Comparison of ENCODE assay signal across 17 cellular contexts in genomic region chr6:159013229-159013628, GRCh38. TPM values are rescaled to one million over a fixed set of nuclear protein-coding genes. Genes with fewer than 3 reads are reported as not detected.
DNase-seq lines count a peak whose midpoint lies in the region; ATAC-seq and TF ChIP-seq lines count a peak whose summit lies in the region.
"Had no signal": no experiment of that assay in that cellular context is flagged by ENCODE, and none has a peak within 500 bp of the region (broad histone marks: within the 10 kb centered on the region; RNA-seq: fewer than 3 reads in every experiment).

No MANE protein-coding gene starts in this region.

- H3K9ac ChIP-seq in fibroblast of lung (ENCODE audit: insufficient read depth, low read length), result no peak overlapping the region

- H3K4me3 Mint-ChIP-seq in IgD-negative memory B cell (peak overlapping the region in 3 of 4 donors; percentile 25 to 83 (median 44)), T-helper 17 cell (peak overlapping the region; percentile 66)
- H3K4me3 Mint-ChIP-seq: activated naive CD4-positive, alpha-beta T cell treated with anti-CD3 and anti-CD28 coated beads, Interleukin-2, amount 10 ng/mL, durations not matched to agents 7 days and 5 days; mesothelial cell of epicardium had no signal

- no peak for TF ChIP-seq POLR2A in Peyer's patch (IDR thresholded peaks at IDR 0.05)

- H3K27me3 Mint-ChIP-seq in IgD-negative memory B cell (no peaks in the 10 kb centered on the region), T-helper 17 cell (no peaks in the 10 kb centered on the region)
- H3K27me3 Mint-ChIP-seq: activated naive CD4-positive, alpha-beta T cell treated with anti-CD3 and anti-CD28 coated beads, Interleukin-2, amount 10 ng/mL, durations not matched to agents 7 days and 5 days had no signal

- ATAC-seq in T-helper 17 cell, result peak; percentile 36
- no peak for ATAC-seq in foreskin keratinocyte
- ATAC-seq: activated CD4-positive, CD25-positive, alpha-beta regulatory T cell treated with anti-CD3 and anti-CD28 coated beads, Interleukin-2, amount 50 U/mL, for 24 hours; right cardiac atrium had no signal

- H3K4me3 ChIP-seq in fibroblast of lung (replicated peaks in 1 of 4; ENCODE audit: control extremely low read depth in 1 of 4, insufficient read depth in 1 of 4, low read depth in 3 of 4, low read length in 4 of 4) (no peak overlapping the region), Peyer's patch (no peak overlapping the region)
- H3K4me3 ChIP-seq: esophagus muscularis mucosa had no signal

- H4K20me1 ChIP-seq in fibroblast of lung (ENCODE audit: control insufficient read depth, extremely low read depth, insufficient read depth, low read length), result no peaks in the 10 kb centered on the region

- H3K27me3 ChIP-seq in fibroblast of lung (ENCODE audit: control insufficient read depth, insufficient read depth, low read length) (no peaks in the 10 kb centered on the region), foreskin keratinocyte (no peaks in the 10 kb centered on the region), Peyer's patch (no peaks in the 10 kb centered on the region)
- H3K27me3 ChIP-seq: esophagus muscularis mucosa had no signal

- DNase-seq in AML-193 (lab: John Stamatoyannopoulos, UW) (peak; percentile 18 to 51), T-helper 17 cell (no peak), fibroblast of lung (ENCODE audit: low read depth in 2 of 2) (peak; percentile 35 to 87), foreskin keratinocyte (no peak), NCI-H526 (lab: John Stamatoyannopoulos, UW) (no peak), Peyer's patch (no peak), Kasumi-1 (lab: John Stamatoyannopoulos, UW) (no peak)
- DNase-seq: activated naive CD4-positive, alpha-beta T cell treated with anti-CD3 and anti-CD28 coated beads, Interleukin-2, amount 10 ng/mL, durations not matched to agents 7 days and 5 days; dermis blood vessel endothelial cell; NCI-H2029 treated with DMSO at 0.1 percent for 48 hours; nucleus accumbens; right cardiac atrium had no signal

- no peak overlapping the region for H2AFZ ChIP-seq in fibroblast of lung (ENCODE audit: low read length)

- H3K79me2 ChIP-seq in fibroblast of lung (ENCODE audit: control insufficient read depth, insufficient read depth, low read length), result no peaks in the 10 kb centered on the region

- H3K27ac Mint-ChIP-seq in IgD-negative memory B cell (peak overlapping the region in 2 of 3 donors; percentile 75 to 83), T-helper 17 cell (peak overlapping the region; percentile 88)
- H3K27ac Mint-ChIP-seq: activated naive CD4-positive, alpha-beta T cell treated with anti-CD3 and anti-CD28 coated beads, Interleukin-2, amount 10 ng/mL, durations not matched to agents 7 days and 5 days; mesothelial cell of epicardium had no signal

- peaks cover 8% of the 10 kb centered on the region for H3K36me3 Mint-ChIP-seq in IgD-negative memory B cell
- H3K36me3 Mint-ChIP-seq in T-helper 17 cell (ENCODE audit: low read depth), result peaks cover 5% of the 10 kb centered on the region
- H3K36me3 Mint-ChIP-seq: mesothelial cell of epicardium had no signal

- H3K27ac ChIP-seq in fibroblast of lung (ENCODE audit: insufficient read depth, low read length) (no peak overlapping the region), foreskin keratinocyte (no peak overlapping the region), Peyer's patch (no peak overlapping the region)
- H3K27ac ChIP-seq: esophagus muscularis mucosa had no signal

- H3K9me3 ChIP-seq in T-helper 17 cell (ENCODE audit: control insufficient read depth, low read length, poor library complexity, severe bottlenecking) (no peaks in the 10 kb centered on the region), fibroblast of lung (ENCODE audit: control insufficient read depth, insufficient read depth, low read depth, low read length) (no peaks in the 10 kb centered on the region), Peyer's patch (no peaks in the 10 kb centered on the region)

- H3K9me3 Mint-ChIP-seq in IgD-negative memory B cell, result no peaks in the 10 kb centered on the region
- H3K9me3 Mint-ChIP-seq: mesothelial cell of epicardium had no signal

- H3K4me1 ChIP-seq in fibroblast of lung (ENCODE audit: control insufficient read depth, extremely low read depth, insufficient read depth, low read length) (no peaks in the 10 kb centered on the region), foreskin keratinocyte (peaks cover 8% of the 10 kb centered on the region), Peyer's patch (no peaks in the 10 kb centered on the region)
- H3K4me1 ChIP-seq: esophagus muscularis mucosa had no signal

- H3K36me3 ChIP-seq in fibroblast of lung (ENCODE audit: control insufficient read depth, insufficient read depth, low read length), result no peaks in the 10 kb centered on the region
- no peaks in the 10 kb centered on the region for H3K36me3 ChIP-seq in Peyer's patch
- H3K36me3 ChIP-seq: esophagus muscularis mucosa had no signal

- no peak for TF ChIP-seq CTCF in fibroblast of lung (conservative IDR thresholded peaks at IDR 0.05 in 1 of 2, IDR thresholded peaks at IDR 0.05 in 1 of 2; ENCODE audit: low read depth in 1 of 2, low read length in 2 of 2)
- TF ChIP-seq CTCF in foreskin keratinocyte (conservative IDR thresholded peaks at IDR 0.05), result no peak
- no peak for TF ChIP-seq CTCF in Peyer's patch (IDR thresholded peaks at IDR 0.05)

- H3K4me2 ChIP-seq in fibroblast of lung (ENCODE audit: extremely low read depth, insufficient read depth, low read length), result no peak overlapping the region

- H3K4me1 Mint-ChIP-seq in IgD-negative memory B cell (peaks cover 30 to 37% (median 33%) of the 10 kb centered on the region in 3 donors), T-helper 17 cell (peaks cover 43% of the 10 kb centered on the region)

RNA-seq across cellular contexts. Expression of gene RSPH3, which starts 13.2 kb away (rescaled TPM):
- polyA plus RNA-seq in IgD-negative memory B cell, result 4.3 TPM
- total RNA-seq in T-helper 17 cell, result 1 to 10 TPM; 1.6 to 2.7 TPM
- total RNA-seq in fibroblast of lung, result 3.6 and 5.9 TPM in 2 replicates
- polyA plus RNA-seq in fibroblast of lung, result 1.4 and 2.3 TPM in 2 replicates
- 2.5 and 5.0 TPM in 2 replicates for polyA plus RNA-seq in fibroblast of lung (2012)
- 1.5 and 1.9 TPM in 2 replicates for polyA minus RNA-seq in fibroblast of lung (ENCODE audit: low replicate concordance)
- 5.8 and 6.9 TPM in 2 replicates for total RNA-seq in foreskin keratinocyte
- polyA plus RNA-seq in foreskin keratinocyte, result 2.1 and 2.2 TPM in 2 replicates
- 10 to 100 TPM; 14.9 to 24.5 (median 20.1) TPM for total RNA-seq in Peyer's patch

RNA-seq across cellular contexts. Expression of gene TAGAP, which starts 31.6 kb away (rescaled TPM):
- polyA plus RNA-seq in IgD-negative memory B cell (157 TPM), fibroblast of lung (not detected in 2 replicates), foreskin keratinocyte (0.03 and 0.06 TPM in 2 replicates)
- total RNA-seq in T-helper 17 cell (100 to 1,000 TPM; 269 to 340 TPM), fibroblast of lung (under 0.01 TPM in 1 of 2 replicates, not detected in the other), foreskin keratinocyte (0.07 TPM in 2 replicates), Peyer's patch (10 to 100 TPM in 1 of 4 donors, 1 to 10 TPM in 3; 3.9 to 18.2 (median 5.4) TPM)
- not detected in 2 replicates for polyA plus RNA-seq in fibroblast of lung (2012)
- polyA minus RNA-seq in fibroblast of lung (ENCODE audit: low replicate concordance), result not detected in 2 replicates
- total RNA-seq: dermis blood vessel endothelial cell, H1 had no signal
- polyA plus RNA-seq: H1 had no signal

Comparison
In these comparisons a context has a peak if more than half of its experiments do, and no peak if none do; other contexts are left out.
1. DNase-seq: peak in AML-193 (2 of 2) and fibroblast of lung (2 of 2); none in T-helper 17 cell (0 of 3), foreskin keratinocyte (0 of 2), NCI-H526 (0 of 2), Peyer's patch (0 of 3) and Kasumi-1 (0 of 2).
2. RNA of gene TAGAP, which starts 31.6 kb away (total RNA-seq): 269 to 340 TPM in T-helper 17 cell; 3.9 to 18.2 TPM in Peyer's patch, 0.07 TPM in foreskin keratinocyte and under 0.01 TPM in fibroblast of lung; every median in the first group is over 10 times any median in the second.